Comparison of ENCODE assay signal across 8 cellular contexts in the genomic region with DNA sequence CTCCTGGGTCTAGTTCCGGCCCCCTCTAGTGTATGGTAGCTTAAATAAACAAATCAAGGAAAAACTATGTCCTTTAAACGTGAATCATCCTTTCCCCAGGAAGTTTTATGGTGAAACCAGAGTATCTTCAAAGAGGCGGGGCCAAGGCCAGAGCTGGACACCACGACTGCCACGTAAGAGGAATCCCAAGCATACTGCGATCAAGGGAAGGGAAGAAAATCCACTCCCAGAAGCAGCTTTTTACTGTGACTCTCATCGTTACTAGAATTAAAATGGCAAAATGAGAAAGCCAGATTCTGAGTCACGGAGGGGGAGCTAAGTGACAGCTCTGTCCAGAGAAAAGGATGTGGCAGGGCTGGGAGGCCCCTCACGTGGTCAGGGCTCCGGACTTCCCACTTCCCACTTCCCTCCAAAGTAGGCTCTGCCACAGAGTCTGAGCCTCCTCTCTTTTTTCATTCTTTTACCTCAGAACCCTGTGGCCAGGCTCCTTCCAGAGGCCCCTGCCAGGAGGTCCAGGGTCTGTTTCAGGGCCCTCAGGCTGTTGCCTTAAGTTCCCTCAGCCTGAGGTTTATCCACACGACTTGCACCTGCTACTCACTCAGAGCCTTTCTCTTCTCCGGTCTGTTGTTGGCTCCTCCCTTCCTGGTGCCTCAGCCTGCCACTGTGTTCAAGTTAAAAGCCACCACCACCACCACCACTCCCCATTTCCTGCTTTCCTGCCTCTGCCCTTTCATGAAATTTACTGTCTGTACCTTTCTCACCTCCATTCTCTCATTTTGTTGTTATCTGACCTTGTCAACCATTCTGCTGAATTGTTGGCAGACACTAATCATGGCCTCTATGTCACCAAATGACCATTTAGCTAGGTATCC. TPM values are rescaled to one million over a fixed set of nuclear protein-coding genes. Genes with fewer than 3 reads are reported as not detected.
DNase-seq lines count a peak whose midpoint lies in the region; ATAC-seq and TF ChIP-seq lines count a peak whose summit lies in the region.

No MANE protein-coding gene starts in this region.

- no peaks in the 10 kb centered on the region for H3K9me3 ChIP-seq in skeletal muscle satellite cell (replicated peaks; ENCODE audit: low read length)

- no peaks in the 10 kb centered on the region for H3K27me3 Mint-ChIP-seq in activated naive CD8-positive, alpha-beta T cell treated with anti-CD3 and anti-CD28 coated beads, Interleukin-2, amount 50 U/mL, for 24 hours

- no peaks in the 10 kb centered on the region for H3K9me3 Mint-ChIP-seq in activated naive CD8-positive, alpha-beta T cell treated with anti-CD3 and anti-CD28 coated beads, Interleukin-2, amount 50 U/mL, for 24 hours

- ATAC-seq in GM18909 (IDR thresholded peaks at IDR 0.05; ENCODE audit: poor library complexity, unreplicated experiment) (peak; percentile 53), HG03135 (IDR thresholded peaks at IDR 0.05; ENCODE audit: unreplicated experiment) (peak; percentile 33), left cardiac atrium (peak; percentile 60 to 76)
- peak; percentile 66 for ATAC-seq in activated naive CD8-positive, alpha-beta T cell treated with anti-CD3 and anti-CD28 coated beads, Interleukin-2, amount 50 U/mL, for 24 hours

- in situ Hi-C loops in GM13977 (cut with MboI; ENCODE audit: low pct_unique_long_range_greater_than_20kb, low sequenced_read_pairs, unreplicated experiment), result no loop called here

- H3K27ac Mint-ChIP-seq in activated naive CD8-positive, alpha-beta T cell treated with anti-CD3 and anti-CD28 coated beads, Interleukin-2, amount 50 U/mL, for 24 hours, result peak overlapping the region; percentile 87

- H3K4me3 ChIP-seq in skeletal muscle satellite cell (ENCODE audit: low read length), result peak overlapping the region; percentile 92

- peak overlapping the region; percentile 80 for H3K9ac ChIP-seq in skeletal muscle satellite cell (ENCODE audit: low read depth, low read length)

- POLR2A ChIA-PET in RWPE1 (lab: Yijun Ruan, JAX; ENCODE audit: low non-redundant PET), result interaction anchor here (0.8 kb wide), 1 partner anchor 531 kb away, joined by 4 read pairs; no protein-coding TSS in a partner anchor

- no peaks in the 10 kb centered on the region for H3K36me3 Mint-ChIP-seq in activated naive CD8-positive, alpha-beta T cell treated with anti-CD3 and anti-CD28 coated beads, Interleukin-2, amount 50 U/mL, for 24 hours (ENCODE audit: low read depth)

- no peaks in the 10 kb centered on the region for H3K27me3 ChIP-seq in skeletal muscle satellite cell (ENCODE audit: control insufficient read depth, insufficient read depth, low read length)

- CTCF ChIA-PET in RWPE1 (lab: Yijun Ruan, JAX), result interaction anchor here (0.6 to 1.1 kb wide), 4 partner anchors 42 to 500 kb away, joined by 3 to 6 read pairs (median 3); no protein-coding TSS in a partner anchor

- H3K4me1 Mint-ChIP-seq in activated naive CD8-positive, alpha-beta T cell treated with anti-CD3 and anti-CD28 coated beads, Interleukin-2, amount 50 U/mL, for 24 hours, result peaks cover 60% of the 10 kb centered on the region

- H3K4me2 ChIP-seq in skeletal muscle satellite cell (ENCODE audit: low read length), result peak overlapping the region; percentile 97

- H3K36me3 ChIP-seq in skeletal muscle satellite cell (ENCODE audit: insufficient read depth, low read length), result peaks cover 4% of the 10 kb centered on the region

- peaks cover 29% of the 10 kb centered on the region for H3K4me1 ChIP-seq in skeletal muscle satellite cell (ENCODE audit: control insufficient read depth, insufficient read depth, low read length)

- intact Hi-C loops in left cardiac atrium (cut with DNase I), result no loop called here

- H3K4me3 Mint-ChIP-seq in activated naive CD8-positive, alpha-beta T cell treated with anti-CD3 and anti-CD28 coated beads, Interleukin-2, amount 50 U/mL, for 24 hours, result peak overlapping the region; percentile 90

- TF ChIP-seq CTCF in AG09319 (IDR thresholded peaks at IDR 0.05; ENCODE audit: low read depth, low read length), result peak; percentile 7; the same call in 1 of the 2 replicates
- TF ChIP-seq CTCF in RWPE1 (conservative IDR thresholded peaks at IDR 0.05; ENCODE audit: low read depth), result no peak
- TF ChIP-seq CTCF in GM13977 (IDR thresholded peaks at IDR 0.05; ENCODE audit: extremely low read depth, insufficient read depth, missing control alignments), result no peak

- DNase-seq in AG09319 (ENCODE audit: extremely low read depth, low read depth) (peak; percentile 80), RWPE1 (ENCODE audit: low spot score) (peak; percentile 89), left cardiac atrium (peak; percentile 74), GM13977 (ENCODE audit: low spot score) (no peak)
- peak; percentile 53 for DNase-seq in activated naive CD8-positive, alpha-beta T cell treated with anti-CD3 and anti-CD28 coated beads, Interleukin-2, amount 50 U/mL, for 24 hours

- peak overlapping the region; percentile 80 for H3K27ac ChIP-seq in RWPE1

RNA-seq across cellular contexts. Expression of a gene that starts 1.4 kb away (rescaled TPM):
- total RNA-seq in left cardiac atrium, result 10 to 100 TPM; 73.1 to 76.0 TPM
- total RNA-seq in skeletal muscle satellite cell (2012; rRNA removed), result 119 and 152 TPM in 2 replicates
